9 cellular contexts compared by ENCODE assay signal in the genomic region with DNA sequence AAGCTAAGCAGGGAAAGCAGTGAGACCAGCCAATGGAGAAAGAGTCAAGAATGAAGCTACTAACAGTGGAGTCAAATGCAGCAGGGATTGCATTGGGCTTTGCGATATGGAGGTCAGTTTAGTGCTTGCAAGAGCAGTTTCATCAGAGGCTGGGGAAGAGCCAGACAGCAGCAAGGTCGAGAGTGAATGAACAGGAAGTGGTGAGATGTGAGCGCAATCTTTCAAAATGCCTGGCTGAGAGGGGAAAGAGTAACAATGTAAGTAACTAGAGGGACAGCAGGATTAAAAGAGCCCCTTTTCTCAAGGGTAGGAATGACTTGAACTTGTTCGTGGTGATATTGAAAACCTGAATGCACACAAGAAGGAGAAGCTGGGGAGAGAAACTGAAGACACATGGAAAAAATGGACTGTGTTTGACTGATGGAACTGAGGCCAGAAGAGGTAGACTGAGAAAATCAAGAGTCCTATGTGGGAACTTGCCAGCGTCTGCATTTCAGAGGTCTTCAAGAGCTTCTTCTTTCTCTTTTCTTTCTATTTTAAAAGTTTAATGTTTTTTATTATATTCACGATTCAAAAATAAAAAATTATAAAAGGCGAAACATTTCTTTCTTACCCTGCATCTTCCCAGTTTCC. TPM values are rescaled to one million over a fixed set of nuclear protein-coding genes. Genes with fewer than 3 reads are reported as not detected.
DNase-seq lines count a peak whose midpoint lies in the region; ATAC-seq and TF ChIP-seq lines count a peak whose summit lies in the region.
"Had no signal": no experiment of that assay in that cellular context is flagged by ENCODE, and none has a peak within 500 bp of the region (broad histone marks: within the 10 kb centered on the region; RNA-seq: fewer than 3 reads in every experiment).

No MANE protein-coding gene starts in this region.

- no peaks in the 10 kb centered on the region for H3K4me1 ChIP-seq in right lobe of liver

- H3K4me3 ChIP-seq in right lobe of liver, result no peak overlapping the region

- WGBS in right lobe of liver (ENCODE audit: insufficient coverage, low coverage, low lambda C conversion rate, missing lambda C conversion rate), result 40% methylated on average over 7 of the region's 7 CpGs

- no peak overlapping the region for H3K27ac ChIP-seq in right lobe of liver

- H3K27me3 Mint-ChIP-seq in osteocyte (ENCODE audit: unreplicated experiment), result peaks cover 15% of the 10 kb centered on the region

- H3K36me3 ChIP-seq in right lobe of liver, result no peaks in the 10 kb centered on the region

- TF ChIP-seq CTCF in right lobe of liver (IDR thresholded peaks at IDR 0.05), result no peak
- TF ChIP-seq CTCF in osteocyte (IDR thresholded peaks at IDR 0.05), result no peak

- DNase-seq in EL (peak; percentile 49), right lobe of liver (peak in 2 of 3 donors; percentile 50 to 79), NCI-H748 treated with DMSO at 0.1 percent for 48 hours (lab: John Stamatoyannopoulos, UW) (no peak), NCI-H2081 treated with DMSO at 0.1 percent for 48 hours (lab: John Stamatoyannopoulos, UW) (no peak), osteocyte (ENCODE audit: extremely low spot score, unreplicated experiment) (no peak)
- peak; percentile 13 for DNase-seq in activated CD4-positive, alpha-beta T cell treated with anti-CD3 and anti-CD28 coated beads, Interleukin-2, amount 50 U/mL, for 1 hour

- ATAC-seq in GM19468 (IDR thresholded peaks at IDR 0.05; ENCODE audit: extremely low read depth, unreplicated experiment), result peak; percentile 75
- peak; percentile 83 for ATAC-seq in HG03469 (IDR thresholded peaks at IDR 0.05; ENCODE audit: unreplicated experiment)
- ATAC-seq in right lobe of liver, result peak; percentile 71 to 86 (median 85)
- ATAC-seq: Panc1 had no signal

- intact Hi-C loops in right lobe of liver (cut with DNase I), result no loop called here

- no peak overlapping the region for H3K4me3 Mint-ChIP-seq in osteocyte (ENCODE audit: unreplicated experiment)

- no peak for TF ChIP-seq POLR2A in right lobe of liver (IDR thresholded peaks at IDR 0.05)

- no peaks in the 10 kb centered on the region for H3K9me3 ChIP-seq in right lobe of liver

- no peaks in the 10 kb centered on the region for H3K9me3 Mint-ChIP-seq in osteocyte (ENCODE audit: unreplicated experiment)

- H3K27me3 ChIP-seq in right lobe of liver, result no peaks in the 10 kb centered on the region

- no peaks in the 10 kb centered on the region for H3K36me3 Mint-ChIP-seq in osteocyte (ENCODE audit: unreplicated experiment)

- no peaks in the 10 kb centered on the region for H3K4me1 Mint-ChIP-seq in osteocyte (ENCODE audit: unreplicated experiment)

- H3K27ac Mint-ChIP-seq in osteocyte (ENCODE audit: unreplicated experiment), result no peak overlapping the region

RNA-seq across cellular contexts. Expression of a gene that starts 30.6 kb away (rescaled TPM):
- total RNA-seq in right lobe of liver, result 1 to 10 TPM; 1.0 to 4.2 (median 1.6) TPM
- 0.27 TPM in 1 of 2 replicates, not detected in the other for total RNA-seq in osteocyte

RNA-seq across cellular contexts. Expression of a gene that starts 40.5 kb away (rescaled TPM):
- total RNA-seq in right lobe of liver (100 to 1,000 TPM in 3 of 6 experiments, 10 to 100 TPM in 3; 38.5 to 133 (median 96.5) TPM), osteocyte (112 and 113 TPM in 2 replicates)

Comparison
In these comparisons a context has a peak if more than half of its experiments do, and no peak if none do; other contexts are left out.
1. DNase-seq: peak in EL (single experiment), activated CD4-positive, alpha-beta T cell treated with anti-CD3 and anti-CD28 coated beads, Interleukin-2, amount 50 U/mL, for 1 hour (single experiment) and right lobe of liver (2 of 3); none in NCI-H748 treated with DMSO at 0.1 percent for 48 hours (single experiment), NCI-H2081 treated with DMSO at 0.1 percent for 48 hours (single experiment) and osteocyte (single experiment).
2. Peak in every context shown above with its lines, with median percentiles within 50 percentile points of each other: ATAC-seq.